Comparison of ENCODE assay signal across 7 cellular contexts in the genomic region with DNA sequence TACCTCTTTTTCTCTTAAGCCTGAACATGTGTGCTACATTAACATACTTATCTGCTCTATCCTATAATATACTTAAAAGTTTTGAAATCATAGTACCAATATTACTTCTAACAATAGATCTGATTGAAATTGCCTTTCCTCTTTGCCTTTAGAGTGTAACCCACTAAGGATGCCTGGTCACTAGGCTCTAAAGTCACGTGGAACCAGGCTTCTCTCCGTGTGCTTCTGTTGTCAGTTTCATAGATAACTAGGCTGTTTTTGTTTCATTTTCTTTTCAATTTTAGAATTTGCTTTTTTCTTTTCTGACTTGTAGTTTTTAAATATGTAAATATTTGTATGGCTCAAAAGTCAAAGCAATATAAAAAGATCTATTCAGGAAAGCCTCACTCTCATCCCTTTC.
DNase-seq lines count a peak whose midpoint lies in the region; ATAC-seq, FAIRE-seq and TF ChIP-seq lines count a peak whose summit lies in the region.
"Not testable (repeated sequence)": the region's sequence is repeated elsewhere in the genome, so short reads cannot be mapped to it uniquely, and the experiment has no call there.

No MANE protein-coding gene starts in this region.

- peaks cover 16% of the 10 kb centered on the region for H3K4me1 ChIP-seq in OCI-LY1 (ENCODE audit: insufficient read depth, low read length, severe bottlenecking)

- not testable (repeated sequence) for H3K4me1 Mint-ChIP-seq in nephron progenitor cell

- H3K27me3 ChIP-seq in OCI-LY1 (ENCODE audit: insufficient read depth, low read length) = not testable (repeated sequence)

- not testable (repeated sequence) for H3K27me3 Mint-ChIP-seq in nephron progenitor cell (ENCODE audit: low read depth, poor library complexity)

- not testable (repeated sequence) for H2AFZ ChIP-seq in OCI-LY1 (ENCODE audit: low read length)

- peak overlapping the region; percentile 59 for H3K27ac Mint-ChIP-seq in nephron progenitor cell

- not testable (repeated sequence) for H3K4me3 ChIP-seq in OCI-LY1 (ENCODE audit: low read depth, low read length, poor library complexity, severe bottlenecking)

- not testable (repeated sequence) for H3K4me3 Mint-ChIP-seq in nephron progenitor cell

- H3K27ac ChIP-seq in OCI-LY1 (ENCODE audit: low read depth, low read length, poor library complexity, severe bottlenecking) = peak overlapping the region; percentile 88

- H3K36me3 Mint-ChIP-seq in nephron progenitor cell (ENCODE audit: low read depth) = peaks cover 28% of the 10 kb centered on the region

- DNase-seq in nephron progenitor cell = not testable (repeated sequence)

- peak; percentile 72 for FAIRE-seq in colon (lab: Jason Lieb, UNC)

- not testable (repeated sequence) for H3K4me2 ChIP-seq in OCI-LY1 (ENCODE audit: low read length)

- not testable (repeated sequence) for H3K9me3 ChIP-seq in OCI-LY1 (ENCODE audit: low read length)

- H3K36me3 ChIP-seq in OCI-LY1 (ENCODE audit: insufficient read depth, low read length) = peaks cover 38% of the 10 kb centered on the region

- H3K9ac ChIP-seq in OCI-LY1 (ENCODE audit: low read length) = not testable (repeated sequence)

- ATAC-seq in GM18520 (IDR thresholded peaks at IDR 0.05; ENCODE audit: unreplicated experiment) = peak; percentile 38
- ATAC-seq in HG02798 (IDR thresholded peaks at IDR 0.05; ENCODE audit: poor library complexity, unreplicated experiment) = peak; percentile 58
- peak; percentile 45 for ATAC-seq in HG03280 (IDR thresholded peaks at IDR 0.05; ENCODE audit: unreplicated experiment)
- ATAC-seq in HG03520 (IDR thresholded peaks at IDR 0.05; ENCODE audit: unreplicated experiment) = peak; percentile 34

- H3K79me2 ChIP-seq in OCI-LY1 (ENCODE audit: insufficient read depth, low read length) = not testable (repeated sequence)

- H3K9me3 Mint-ChIP-seq in nephron progenitor cell = not testable (repeated sequence)

- H4K20me1 ChIP-seq in OCI-LY1 (ENCODE audit: insufficient read depth, low read length) = not testable (repeated sequence)

- not testable (repeated sequence) for H3F3A ChIP-seq in OCI-LY1 (ENCODE audit: insufficient read depth, low read length)

- not testable (repeated sequence) for TF ChIP-seq CTCF in OCI-LY1 (IDR thresholded peaks at IDR 0.05; ENCODE audit: low read length); nephron progenitor cell (IDR thresholded peaks at IDR 0.05)

- H3K9me2 ChIP-seq in OCI-LY1 (ENCODE audit: low read depth, low read length) = not testable (repeated sequence)
